ENCODE assay signal across 8 cellular contexts in the genomic region with DNA sequence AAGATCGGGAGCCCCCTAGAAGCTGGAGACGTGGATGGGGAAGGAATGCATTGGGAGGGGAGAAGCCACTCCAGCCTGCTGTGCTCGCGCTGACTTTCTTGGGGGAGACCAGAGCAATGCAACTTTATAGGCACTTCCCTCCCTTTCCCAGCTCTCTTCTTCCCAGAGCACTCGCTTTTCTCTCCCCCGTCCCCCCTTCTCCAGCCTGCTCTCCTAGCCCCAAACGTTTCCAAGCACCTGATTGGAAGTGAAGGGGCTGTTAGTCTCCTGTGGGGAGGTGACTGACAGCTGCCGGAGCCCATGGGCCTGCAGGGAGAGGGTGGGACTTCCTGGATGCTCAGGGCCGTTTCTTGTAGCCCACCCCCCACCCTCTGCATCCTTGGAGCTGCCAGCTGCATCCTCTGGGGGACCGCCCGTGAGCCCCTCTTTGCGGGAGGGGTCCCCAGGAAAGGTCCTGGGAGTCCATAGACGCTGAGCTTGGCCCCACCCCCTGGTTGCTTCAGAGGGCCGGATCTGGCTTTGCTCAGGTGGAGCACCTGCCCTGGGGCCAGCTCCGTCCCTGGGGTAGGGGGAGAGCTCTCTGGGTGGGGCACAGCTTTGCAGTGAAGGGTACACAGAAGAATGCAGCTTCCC. TPM values are rescaled to one million over a fixed set of nuclear protein-coding genes. Genes with fewer than 3 reads are reported as not detected.
DNase-seq lines count a peak whose midpoint lies in the region; ATAC-seq and TF ChIP-seq lines count a peak whose summit lies in the region.

No MANE protein-coding gene starts in this region.

- in situ Hi-C loops in transverse colon (cut with MboI; ENCODE audit: low pct_ligation_motif_present in 1 of 4, low pct_unique_long_range_greater_than_20kb in 1 of 4, low sequenced_read_pairs in 3 of 4) = no loop called here

- no peaks in the 10 kb centered on the region for H3K9me3 Mint-ChIP-seq in activated T-helper 1 cell treated with anti-CD3 and anti-CD28 coated beads, Interleukin-12 subunit alpha, Interleukin-12 subunit beta, Interleukin-2, Interleukin-4 antibody, amounts not matched to agents 30 ng/mL and 10 ng/mL and 1 ng/mL, durations not matched to agents 14 hours and 24 hours and 36 hours

- no peak for TF ChIP-seq EP300 in transverse colon (IDR thresholded peaks at IDR 0.05; ENCODE audit: low read depth)

- peaks cover 5% of the 10 kb centered on the region for H3K36me3 Mint-ChIP-seq in activated T-helper 1 cell treated with anti-CD3 and anti-CD28 coated beads, Interleukin-12 subunit alpha, Interleukin-12 subunit beta, Interleukin-2, Interleukin-4 antibody, amounts not matched to agents 30 ng/mL and 10 ng/mL and 1 ng/mL, durations not matched to agents 14 hours and 24 hours and 36 hours (ENCODE audit: low read depth)

- H3K4me1 Mint-ChIP-seq in activated T-helper 1 cell treated with anti-CD3 and anti-CD28 coated beads, Interleukin-12 subunit alpha, Interleukin-12 subunit beta, Interleukin-2, Interleukin-4 antibody, amounts not matched to agents 30 ng/mL and 10 ng/mL and 1 ng/mL, durations not matched to agents 14 hours and 24 hours and 36 hours (ENCODE audit: low read depth) = peaks cover 18% of the 10 kb centered on the region

- H3K4me3 Mint-ChIP-seq in activated T-helper 1 cell treated with anti-CD3 and anti-CD28 coated beads, Interleukin-12 subunit alpha, Interleukin-12 subunit beta, Interleukin-2, Interleukin-4 antibody, amounts not matched to agents 30 ng/mL and 10 ng/mL and 1 ng/mL, durations not matched to agents 14 hours and 24 hours and 36 hours = peak overlapping the region; percentile 86

- ATAC-seq in GM18867 (IDR thresholded peaks at IDR 0.05; ENCODE audit: unreplicated experiment) = no peak

- intact Hi-C loops in activated T-helper 1 cell treated with anti-CD3 and anti-CD28 coated beads, Interleukin-12 subunit alpha, Interleukin-12 subunit beta, Interleukin-2, Interleukin-4 antibody, amounts not matched to agents 30 ng/mL and 10 ng/mL and 1 ng/mL, durations not matched to agents 14 hours and 24 hours and 36 hours (cut with micrococcal nuclease) = loop anchor here (5.0 kb wide), 3 partner anchors 292 to 407 kb away; partner anchors contain the start of genes ANKRD24, MAP2K2, SIRT6 and ZBTB7A
- intact Hi-C loops in head of caudate nucleus (cut with DNase I) (no loop called here), transverse colon (cut with DNase I; ENCODE audit: low total_unique reads) (no loop called here)

- no peaks in the 10 kb centered on the region for H3K27me3 ChIP-seq in GM06990 (replicated peaks; ENCODE audit: control insufficient read depth, insufficient read depth, low read length)
- no peaks in the 10 kb centered on the region for H3K27me3 ChIP-seq in skeletal muscle satellite cell (ENCODE audit: control insufficient read depth, insufficient read depth, low read length)
- H3K27me3 ChIP-seq in transverse colon = no peaks in the 10 kb centered on the region

- H3K4me3 ChIP-seq in GM06990 (replicated peaks; ENCODE audit: low read depth, low read length) (peak overlapping the region; percentile 82), skeletal muscle satellite cell (ENCODE audit: low read length) (peak overlapping the region; percentile 88), transverse colon (peak overlapping the region in 1 of 4 donors; percentile 99)

- peaks cover 2% of the 10 kb centered on the region for H3K36me3 ChIP-seq in GM06990 (ENCODE audit: control insufficient read depth, insufficient read depth, low read length)
- peaks cover 25% of the 10 kb centered on the region for H3K36me3 ChIP-seq in skeletal muscle satellite cell (ENCODE audit: insufficient read depth, low read length)
- peaks cover 0 to 3% (median 0%) of the 10 kb centered on the region in 4 donors for H3K36me3 ChIP-seq in transverse colon

- DNase-seq in GM06990 (ENCODE audit: extremely low read depth, insufficient read length) (no peak), NCI-H146 treated with DMSO at 0.1 percent for 48 hours (lab: John Stamatoyannopoulos, UW; ENCODE audit: unreplicated experiment) (peak; percentile 54), head of caudate nucleus (peak; percentile 53 to 93 (median 78)), transverse colon (no peak)
- no peak for DNase-seq in activated T-helper 1 cell treated with anti-CD3 and anti-CD28 coated beads, Interleukin-12 subunit alpha, Interleukin-12 subunit beta, Interleukin-2, Interleukin-4 antibody, amounts not matched to agents 30 ng/mL and 10 ng/mL and 1 ng/mL, durations not matched to agents 14 hours and 24 hours and 36 hours (ENCODE audit: low spot score)
- no peak for DNase-seq in activated CD4-positive, CD25-positive, alpha-beta regulatory T cell (lab: John Stamatoyannopoulos, UW)

- peaks cover 19% of the 10 kb centered on the region for H3K4me1 ChIP-seq in skeletal muscle satellite cell (ENCODE audit: control insufficient read depth, insufficient read depth, low read length)
- H3K4me1 ChIP-seq in transverse colon = peaks cover 7 to 33% (median 22%) of the 10 kb centered on the region in 4 donors

- no peak for TF ChIP-seq CTCF in GM06990 (IDR thresholded peaks at IDR 0.05; ENCODE audit: insufficient read depth, low read length, poor library complexity, severe bottlenecking)
- TF ChIP-seq CTCF in transverse colon (IDR thresholded peaks at IDR 0.05) = no peak

- TF ChIP-seq POLR2A in transverse colon (IDR thresholded peaks at IDR 0.05) = no peak

- peak overlapping the region; percentile 98 for H3K4me2 ChIP-seq in skeletal muscle satellite cell (ENCODE audit: low read length)

- no peaks in the 10 kb centered on the region for H3K27me3 Mint-ChIP-seq in activated T-helper 1 cell treated with anti-CD3 and anti-CD28 coated beads, Interleukin-12 subunit alpha, Interleukin-12 subunit beta, Interleukin-2, Interleukin-4 antibody, amounts not matched to agents 30 ng/mL and 10 ng/mL and 1 ng/mL, durations not matched to agents 14 hours and 24 hours and 36 hours (ENCODE audit: insufficient read depth)

- H3K27ac ChIP-seq in transverse colon = peak overlapping the region in 2 of 4 donors; percentile 12 to 16

- 51 to 80% methylated on average over 1 to 14 of the region's 15 CpGs for WGBS in transverse colon (ENCODE audit: low coverage in 1 of 2), 2 donors

- H3K27ac Mint-ChIP-seq in activated T-helper 1 cell treated with anti-CD3 and anti-CD28 coated beads, Interleukin-12 subunit alpha, Interleukin-12 subunit beta, Interleukin-2, Interleukin-4 antibody, amounts not matched to agents 30 ng/mL and 10 ng/mL and 1 ng/mL, durations not matched to agents 14 hours and 24 hours and 36 hours = peak overlapping the region; percentile 40

- H3K9me3 ChIP-seq in skeletal muscle satellite cell (replicated peaks; ENCODE audit: low read length) = no peaks in the 10 kb centered on the region
- H3K9me3 ChIP-seq in transverse colon = no peaks in the 10 kb centered on the region

- peak overlapping the region; percentile 41 for H3K9ac ChIP-seq in skeletal muscle satellite cell (ENCODE audit: low read depth, low read length)

RNA-seq across cellular contexts. Expression of gene HDGFL2, which starts 2.5 kb away (rescaled TPM):
- total RNA-seq in activated T-helper 1 cell treated with anti-CD3 and anti-CD28 coated beads, Interleukin-12 subunit alpha, Interleukin-12 subunit beta, Interleukin-2, Interleukin-4 antibody, amounts not matched to agents 30 ng/mL and 10 ng/mL and 1 ng/mL, durations not matched to agents 14 hours and 24 hours and 36 hours = 66.4 and 70.0 TPM in 2 replicates
- 42.4 and 55.8 TPM in 2 replicates for total RNA-seq in skeletal muscle satellite cell (2012; rRNA removed)
- total RNA-seq in transverse colon = 10 to 100 TPM; 30.0 to 98.4 (median 38.9) TPM

RNA-seq across cellular contexts. Expression of gene UBXN6, which starts 17.0 kb away (rescaled TPM):
- total RNA-seq in activated T-helper 1 cell treated with anti-CD3 and anti-CD28 coated beads, Interleukin-12 subunit alpha, Interleukin-12 subunit beta, Interleukin-2, Interleukin-4 antibody, amounts not matched to agents 30 ng/mL and 10 ng/mL and 1 ng/mL, durations not matched to agents 14 hours and 24 hours and 36 hours = 49.5 and 51.0 TPM in 2 replicates
- 103 and 109 TPM in 2 replicates for total RNA-seq in skeletal muscle satellite cell (2012; rRNA removed)
- total RNA-seq in transverse colon = 100 to 1,000 TPM in 2 of 4 donors, 10 to 100 TPM in 2; 72.2 to 314 (median 132) TPM

RNA-seq across cellular contexts. Expression of gene PLIN4, which starts 43.7 kb away (rescaled TPM):
- not detected in 2 replicates for total RNA-seq in activated T-helper 1 cell treated with anti-CD3 and anti-CD28 coated beads, Interleukin-12 subunit alpha, Interleukin-12 subunit beta, Interleukin-2, Interleukin-4 antibody, amounts not matched to agents 30 ng/mL and 10 ng/mL and 1 ng/mL, durations not matched to agents 14 hours and 24 hours and 36 hours
- 0.22 and 2.3 TPM in 2 replicates for total RNA-seq in skeletal muscle satellite cell (2012; rRNA removed)
- 10 to 100 TPM in 3 of 4 donors, 1 to 10 TPM in 1; 8.9 to 33.7 (median 22.2) TPM for total RNA-seq in transverse colon

Comparison
In these comparisons a context has a peak if more than half of its experiments do, and no peak if none do; other contexts are left out.
1. DNase-seq: peak in NCI-H146 treated with DMSO at 0.1 percent for 48 hours (single experiment) and head of caudate nucleus (42 of 42); none in GM06990 (single experiment), activated T-helper 1 cell treated with anti-CD3 and anti-CD28 coated beads, Interleukin-12 subunit alpha, Interleukin-12 subunit beta, Interleukin-2, Interleukin-4 antibody, amounts not matched to agents 30 ng/mL and 10 ng/mL and 1 ng/mL, durations not matched to agents 14 hours and 24 hours and 36 hours (single experiment), activated CD4-positive, CD25-positive, alpha-beta regulatory T cell (0 of 4) and transverse colon (single experiment).